In genomic region chr10:117351558-117351957, GRCh38 we compare ENCODE assay signal across 24 cellular contexts.
"Had no signal": no experiment of that assay in that cellular context is flagged by ENCODE, and none has a peak within 500 bp of the region (broad histone marks: within the 10 kb centered on the region; RNA-seq: fewer than 3 reads in every experiment).

No MANE protein-coding gene starts in this region.

- H3K4me1 ChIP-seq: uterus had no signal

- H3K27ac Mint-ChIP-seq: effector memory CD8-positive, alpha-beta T cell; nephron progenitor cell; stimulated activated naive B cell treated with anti-CD40 and anti-IgM and Interleukin-4, amounts not matched to agents 10 μg/mL and 1 μg/mL and 100 μg/mL, for 72 hours; stimulated activated naive CD8-positive, alpha-beta T cell treated with anti-CD3 and anti-CD28 coated beads, Interleukin-15, Interleukin-2, amounts not matched to agents 100 ng/mL and 50 ng/mL, for 24 hours had no signal

- H3K27me3 ChIP-seq: esophagus squamous epithelium, ovary, sigmoid colon, tibial nerve, upper lobe of right lung, uterus had no signal

- FAIRE-seq: endometrium, keratinocyte had no signal

- H3K27me3 Mint-ChIP-seq: effector memory CD8-positive, alpha-beta T cell; naive thymus-derived CD8-positive, alpha-beta T cell; stimulated activated naive B cell treated with anti-CD40 and anti-IgM and Interleukin-4, amounts not matched to agents 10 μg/mL and 1 μg/mL and 100 μg/mL, for 72 hours; stimulated activated naive CD8-positive, alpha-beta T cell treated with anti-CD3 and anti-CD28 coated beads, Interleukin-15, Interleukin-2, amounts not matched to agents 100 ng/mL and 50 ng/mL, for 24 hours had no signal

- H3K9me3 ChIP-seq: esophagus squamous epithelium, lower lobe of right lung, ovary, psoas muscle, sigmoid colon, thoracic aorta, tibial nerve, upper lobe of right lung, uterus had no signal

- H3K36me3 ChIP-seq: esophagus squamous epithelium, lower lobe of right lung, ovary, sigmoid colon, thoracic aorta, tibial nerve, upper lobe of right lung, uterus had no signal

- DNase-seq: effector memory CD8-positive, alpha-beta T cell; esophagus squamous epithelium; foreskin melanocyte; left ventricle myocardium superior; lower lobe of right lung; naive thymus-derived CD8-positive, alpha-beta T cell; nephron progenitor cell; occipital lobe; ovary; posterior cingulate gyrus; psoas muscle; right cardiac atrium; sigmoid colon; stimulated activated CD4-positive, alpha-beta T cell treated with anti-CD3 and anti-CD28 coated beads, Interleukin-2, amount 100 ng/mL, for 24 hours; stimulated activated CD4-positive, alpha-beta T cell treated with anti-CD3 and anti-CD28 coated beads, Interleukin-4, amount 100 ng/mL, for 4 hours; stimulated activated naive B cell treated with anti-CD40 and anti-IgM and Interleukin-4, amounts not matched to agents 10 μg/mL and 1 μg/mL and 100 μg/mL, for 72 hours; upper lobe of right lung; uterus had no signal

- H3K27ac ChIP-seq: coronary artery, esophagus squamous epithelium, lower lobe of right lung, ovary, psoas muscle, sigmoid colon, thoracic aorta, tibial nerve, upper lobe of right lung, uterus had no signal

- ATAC-seq: effector memory CD8-positive, alpha-beta T cell; left ventricle myocardium superior; lower lobe of right lung; naive thymus-derived CD8-positive, alpha-beta T cell; psoas muscle; right cardiac atrium; upper lobe of right lung had no signal

- H3K4me3 Mint-ChIP-seq: effector memory CD8-positive, alpha-beta T cell; nephron progenitor cell; stimulated activated naive B cell treated with anti-CD40 and anti-IgM and Interleukin-4, amounts not matched to agents 10 μg/mL and 1 μg/mL and 100 μg/mL, for 72 hours; stimulated activated naive CD8-positive, alpha-beta T cell treated with anti-CD3 and anti-CD28 coated beads, Interleukin-15, Interleukin-2, amounts not matched to agents 100 ng/mL and 50 ng/mL, for 24 hours had no signal

- H3K9me3 Mint-ChIP-seq: effector memory CD8-positive, alpha-beta T cell; naive thymus-derived CD8-positive, alpha-beta T cell; nephron progenitor cell; stimulated activated naive B cell treated with anti-CD40 and anti-IgM and Interleukin-4, amounts not matched to agents 10 μg/mL and 1 μg/mL and 100 μg/mL, for 72 hours; stimulated activated naive CD8-positive, alpha-beta T cell treated with anti-CD3 and anti-CD28 coated beads, Interleukin-15, Interleukin-2, amounts not matched to agents 100 ng/mL and 50 ng/mL, for 24 hours had no signal

- H3K4me3 ChIP-seq: coronary artery, esophagus squamous epithelium, lower lobe of right lung, ovary, psoas muscle, sigmoid colon, thoracic aorta, tibial nerve, upper lobe of right lung, uterus had no signal
